In the genomic region with DNA sequence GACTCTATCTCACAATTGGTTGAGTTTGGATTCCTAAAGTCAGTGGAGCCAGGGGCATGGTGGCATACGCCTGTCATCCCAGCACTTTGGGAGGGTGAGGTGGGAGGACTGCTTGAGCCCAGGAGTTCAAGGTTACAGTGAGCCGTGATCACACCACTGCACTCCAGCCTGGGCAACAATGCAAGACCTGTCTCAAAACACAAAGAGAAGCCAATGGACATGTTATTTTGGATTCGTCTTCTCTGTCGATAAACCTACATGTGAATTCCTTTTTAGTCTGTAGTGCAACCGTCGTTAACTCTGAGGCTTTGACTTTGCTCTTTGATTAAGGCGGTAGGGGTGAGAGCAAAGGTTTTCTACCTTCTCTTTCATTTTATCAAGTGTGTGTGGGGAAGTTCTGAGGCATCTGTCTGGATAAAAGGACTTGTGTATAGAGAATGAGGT, we compare ENCODE assay signal across 1 cellular context.
TF ChIP-seq lines count a peak whose summit lies in the region.

No MANE protein-coding gene starts in this region.

TF ChIP-seq in HepG2, 621 proteins besides CTCF, POLR2A, EP300 and RAD21 (continued from another document):
- TF ChIP-seq, protein P1, sequence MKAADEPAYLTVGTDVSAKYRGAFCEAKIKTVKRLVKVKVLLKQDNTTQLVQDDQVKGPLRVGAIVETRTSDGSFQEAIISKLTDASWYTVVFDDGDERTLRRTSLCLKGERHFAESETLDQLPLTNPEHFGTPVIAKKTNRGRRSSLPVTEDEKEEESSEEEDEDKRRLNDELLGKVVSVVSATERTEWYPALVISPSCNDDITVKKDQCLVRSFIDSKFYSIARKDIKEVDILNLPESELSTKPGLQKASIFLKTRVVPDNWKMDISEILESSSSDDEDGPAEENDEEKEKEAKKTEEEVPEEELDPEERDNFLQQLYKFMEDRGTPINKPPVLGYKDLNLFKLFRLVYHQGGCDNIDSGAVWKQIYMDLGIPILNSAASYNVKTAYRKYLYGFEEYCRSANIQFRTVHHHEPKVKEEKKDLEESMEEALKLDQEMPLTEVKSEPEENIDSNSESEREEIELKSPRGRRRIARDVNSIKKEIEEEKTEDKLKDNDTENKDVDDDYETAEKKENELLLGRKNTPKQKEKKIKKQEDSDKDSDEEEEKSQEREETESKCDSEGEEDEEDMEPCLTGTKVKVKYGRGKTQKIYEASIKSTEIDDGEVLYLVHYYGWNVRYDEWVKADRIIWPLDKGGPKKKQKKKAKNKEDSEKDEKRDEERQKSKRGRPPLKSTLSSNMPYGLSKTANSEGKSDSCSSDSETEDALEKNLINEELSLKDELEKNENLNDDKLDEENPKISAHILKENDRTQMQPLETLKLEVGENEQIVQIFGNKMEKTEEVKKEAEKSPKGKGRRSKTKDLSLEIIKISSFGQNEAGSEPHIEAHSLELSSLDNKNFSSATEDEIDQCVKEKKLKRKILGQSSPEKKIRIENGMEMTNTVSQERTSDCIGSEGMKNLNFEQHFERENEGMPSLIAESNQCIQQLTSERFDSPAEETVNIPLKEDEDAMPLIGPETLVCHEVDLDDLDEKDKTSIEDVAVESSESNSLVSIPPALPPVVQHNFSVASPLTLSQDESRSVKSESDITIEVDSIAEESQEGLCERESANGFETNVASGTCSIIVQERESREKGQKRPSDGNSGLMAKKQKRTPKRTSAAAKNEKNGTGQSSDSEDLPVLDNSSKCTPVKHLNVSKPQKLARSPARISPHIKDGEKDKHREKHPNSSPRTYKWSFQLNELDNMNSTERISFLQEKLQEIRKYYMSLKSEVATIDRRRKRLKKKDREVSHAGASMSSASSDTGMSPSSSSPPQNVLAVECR (CRISPR knock-in tag; IDR thresholded peaks at IDR 0.05; ENCODE audit: borderline replicate concordance), result no peak; the same call in 1 of the 2 replicates
TF ChIP-seq in HepG2: peak in this region for 94.
